ENCODE assay signal across 11 cellular contexts in genomic region chrX:44913656-44914531, GRCh38. TPM values are rescaled to one million over a fixed set of nuclear protein-coding genes. Genes with fewer than 3 reads are reported as not detected.
DNase-seq lines count a peak whose midpoint lies in the region; ATAC-seq, FAIRE-seq and TF ChIP-seq lines count a peak whose summit lies in the region.
"Had no signal": no experiment of that assay in that cellular context is flagged by ENCODE, and none has a peak within 500 bp of the region (broad histone marks: within the 10 kb centered on the region; RNA-seq: fewer than 3 reads in every experiment).

No MANE protein-coding gene starts in this region.

- H3K4me1 Mint-ChIP-seq in Calu3 (ENCODE audit: low read depth, unreplicated experiment) = peaks cover 30% of the 10 kb centered on the region

- H3K27me3 ChIP-seq in H7 (ENCODE audit: control insufficient read depth, insufficient read depth, low read length) = no peaks in the 10 kb centered on the region

- H3K36me3 ChIP-seq in kidney (ENCODE audit: control insufficient read depth in 1 of 2, insufficient read depth in 2 of 2, low read length in 2 of 2) (no peaks in the 10 kb centered on the region), H7 (replicated peaks; ENCODE audit: control insufficient read depth, insufficient read depth, low read length) (no peaks in the 10 kb centered on the region)

- DNase-seq in Calu3 = no peak
- DNase-seq in kidney tubule cell (ENCODE audit: low spot score) = peak; percentile 70
- DNase-seq in H4 (ENCODE audit: low spot score) = no peak
- no peak for DNase-seq in HT-29 (ENCODE audit: low spot score)
- DNase-seq in kidney = no peak
- no peak for DNase-seq in H7
- DNase-seq: caudate nucleus; stimulated activated naive B cell treated with anti-CD40 and anti-IgM and Interleukin-4, amounts not matched to agents 10 μg/mL and 1 μg/mL and 100 μg/mL, for 72 hours had no signal

- BruUV-seq in Calu3 (replicated peaks; lab: Mats Ljungman, UMichigan) = no TSS peak

- no peak overlapping the region for H3K27ac ChIP-seq in kidney (ENCODE audit: low read depth in 2 of 2, low read length in 2 of 2)

- intact Hi-C loops in Calu3 (cut with micrococcal nuclease; ENCODE audit: unreplicated experiment) (loop anchor here (2.0 kb wide), 1 partner anchor 41 kb away; the partner anchor contains the start of gene KDM6A), kidney (cut with DNase I) (no loop called here)

- ATAC-seq in GM19467 (IDR thresholded peaks at IDR 0.05; ENCODE audit: unreplicated experiment) (peak; percentile 46), HG03196 (IDR thresholded peaks at IDR 0.05; ENCODE audit: unreplicated experiment) (peak; percentile 39)

- no peak overlapping the region for H3K4me3 ChIP-seq in kidney (ENCODE audit: low read length in 2 of 2)
- no peak overlapping the region for H3K4me3 ChIP-seq in H7 (ENCODE audit: insufficient read depth, low read depth, low read length)

- H3K27ac Mint-ChIP-seq in Calu3 (ENCODE audit: unreplicated experiment) = peak overlapping the region; percentile 73
- H3K27ac Mint-ChIP-seq: stimulated activated naive B cell treated with anti-CD40 and anti-IgM and Interleukin-4, amounts not matched to agents 10 μg/mL and 1 μg/mL and 100 μg/mL, for 72 hours had no signal

- CTCF ChIA-PET in Calu3 (lab: Charles Lee) = interaction anchor here (0.5 to 1.4 kb wide), 3 partner anchors 10 to 43 kb away, joined by 3 to 7 read pairs (median 4); no protein-coding TSS in a partner anchor

- FAIRE-seq in kidney (lab: Jason Lieb, UNC) = no peak
- FAIRE-seq: H54 had no signal

- TF ChIP-seq CTCF in Calu3 (IDR thresholded peaks at IDR 0.05; ENCODE audit: unreplicated experiment) (no peak), kidney (IDR thresholded peaks at IDR 0.05; ENCODE audit: borderline replicate concordance, extremely low read depth, insufficient read depth) (no peak)

- H3K4me1 ChIP-seq in kidney (ENCODE audit: control insufficient read depth in 1 of 2, insufficient read depth in 1 of 2, low read depth in 1 of 2, low read length in 2 of 2) = peaks cover 0 to 9% of the 10 kb centered on the region in 2 donors

- H3K27me3 Mint-ChIP-seq in Calu3 (ENCODE audit: unreplicated experiment) = no peaks in the 10 kb centered on the region
- H3K27me3 Mint-ChIP-seq: stimulated activated naive B cell treated with anti-CD40 and anti-IgM and Interleukin-4, amounts not matched to agents 10 μg/mL and 1 μg/mL and 100 μg/mL, for 72 hours had no signal

- H3K4me3 Mint-ChIP-seq in Calu3 (ENCODE audit: low read depth, unreplicated experiment) = peak overlapping the region; percentile 57
- H3K4me3 Mint-ChIP-seq: stimulated activated naive B cell treated with anti-CD40 and anti-IgM and Interleukin-4, amounts not matched to agents 10 μg/mL and 1 μg/mL and 100 μg/mL, for 72 hours had no signal

- H3K9me3 Mint-ChIP-seq in Calu3 (ENCODE audit: low read depth, unreplicated experiment) = no peaks in the 10 kb centered on the region
- H3K9me3 Mint-ChIP-seq: stimulated activated naive B cell treated with anti-CD40 and anti-IgM and Interleukin-4, amounts not matched to agents 10 μg/mL and 1 μg/mL and 100 μg/mL, for 72 hours had no signal

- H3K36me3 Mint-ChIP-seq in Calu3 (ENCODE audit: insufficient read depth, unreplicated experiment) = peaks cover 10% of the 10 kb centered on the region

- H3K9ac ChIP-seq in kidney (ENCODE audit: low read length in 2 of 2) = no peak overlapping the region

- H3K9me3 ChIP-seq in kidney (ENCODE audit: control insufficient read depth in 1 of 2, low read length in 2 of 2) = no peaks in the 10 kb centered on the region

RNA-seq across cellular contexts. Expression of gene KDM6A, which starts 40.9 kb away (rescaled TPM):
- 40.4 and 42.8 TPM in 2 replicates for total RNA-seq in Calu3 (2022)
- total RNA-seq in H4 (2014; rRNA removed; shearing (Covaris generic)) = 8.3 and 15.5 TPM in 2 replicates
- 13.8 and 16.3 TPM in 2 replicates for total RNA-seq in HT-29 (2014; rRNA removed; shearing (Covaris generic))
- 40.8 TPM for total RNA-seq in kidney
- polyA plus RNA-seq in kidney (ENCODE audit: insufficient read depth, low read depth, low replicate concordance) = 7.7 TPM
- total RNA-seq in H7 (2014; rRNA removed; shearing (Covaris generic)) = 32.7 and 45.2 TPM in 2 replicates
